ENCODE assay signal across 12 cellular contexts in genomic region chr2:45884126-45884525, GRCh38.
"Had no signal": no experiment of that assay in that cellular context is flagged by ENCODE, and none has a peak within 500 bp of the region (broad histone marks: within the 10 kb centered on the region; RNA-seq: fewer than 3 reads in every experiment).

No MANE protein-coding gene starts in this region.

- H3K36me3 ChIP-seq: thyroid gland had no signal

- H3K27ac ChIP-seq: epithelial cell of prostate had no signal

- H3K27me3 ChIP-seq: thyroid gland had no signal

- H3K4me3 ChIP-seq: thyroid gland had no signal

- H3K9me3 ChIP-seq: thyroid gland had no signal

- ATAC-seq: activated CD8-positive, alpha-beta T cell treated with anti-CD3 and anti-CD28 coated beads, Interleukin-2, amount 10 ng/mL, durations not matched to agents 7 days and 5 days had no signal

- DNase-seq: activated CD4-positive, alpha-beta T cell treated with anti-CD3 and anti-CD28 coated beads for 4 hours; activated CD8-positive, alpha-beta memory T cell treated with anti-CD3 and anti-CD28 coated beads, Interleukin-2, amount 50 U/mL, for 48 hours; activated CD8-positive, alpha-beta T cell treated with anti-CD3 and anti-CD28 coated beads, Interleukin-2, amount 10 ng/mL, durations not matched to agents 7 days and 5 days; activated naive CD4-positive, alpha-beta T cell; aorta; effector CD8-positive, alpha-beta T cell; foreskin fibroblast; head of caudate nucleus; stimulated activated CD4-positive, alpha-beta T cell treated with anti-CD3 and anti-CD28 coated beads, Interleukin-15, amount 100 ng/mL, for 24 hours; stimulated activated CD4-positive, alpha-beta T cell treated with anti-CD3 and anti-CD28 coated beads, Interleukin-4, amount 100 ng/mL, for 4 hours; thyroid gland had no signal
